In genomic region chr10:110758898-110759297, GRCh38 we compare ENCODE assay signal across 12 cellular contexts.
DNase-seq lines count a peak whose midpoint lies in the region; ATAC-seq and TF ChIP-seq lines count a peak whose summit lies in the region.
"Had no signal": no experiment of that assay in that cellular context is flagged by ENCODE, and none has a peak within 500 bp of the region (broad histone marks: within the 10 kb centered on the region; RNA-seq: fewer than 3 reads in every experiment).

No MANE protein-coding gene starts in this region.

- H3K4me1 ChIP-seq in right cardiac atrium (ENCODE audit: control insufficient read depth, insufficient read depth, low read length), result peaks cover 15% of the 10 kb centered on the region

- no peak for TF ChIP-seq CTCF in progenitor cell of endocrine pancreas (IDR thresholded peaks at IDR 0.05; ENCODE audit: unreplicated experiment)

- H3K27me3 ChIP-seq in right cardiac atrium (ENCODE audit: control insufficient read depth, insufficient read depth) (no peaks in the 10 kb centered on the region), H7 (ENCODE audit: control insufficient read depth, insufficient read depth, low read length) (no peaks in the 10 kb centered on the region)

- H3K4me3 ChIP-seq in right cardiac atrium (ENCODE audit: low read length), result no peak overlapping the region
- H3K4me3 ChIP-seq in skin epidermis, result no peak overlapping the region
- H3K4me3 ChIP-seq in H7 (ENCODE audit: insufficient read depth, low read depth, low read length), result no peak overlapping the region

- H3K4me3 Mint-ChIP-seq in progenitor cell of endocrine pancreas (ENCODE audit: low read depth), result no peak overlapping the region
- H3K4me3 Mint-ChIP-seq: activated CD4-positive, alpha-beta memory T cell treated with anti-CD3 and anti-CD28 coated beads for 36 hours; immature natural killer cell had no signal

- H3K27me3 Mint-ChIP-seq in progenitor cell of endocrine pancreas, result no peaks in the 10 kb centered on the region

- H3K4me1 Mint-ChIP-seq in progenitor cell of endocrine pancreas (ENCODE audit: low read depth), result no peaks in the 10 kb centered on the region
- H3K4me1 Mint-ChIP-seq: immature natural killer cell had no signal

- H3K27ac Mint-ChIP-seq in progenitor cell of endocrine pancreas, result no peak overlapping the region
- H3K27ac Mint-ChIP-seq: activated CD4-positive, alpha-beta memory T cell treated with anti-CD3 and anti-CD28 coated beads for 36 hours; immature natural killer cell had no signal

- peak in 1 of 2 donors; percentile 57 for ATAC-seq in right cardiac atrium

- H3K9me3 ChIP-seq in right cardiac atrium (ENCODE audit: control insufficient read depth, low read length), result no peaks in the 10 kb centered on the region

- H3K27ac ChIP-seq in right cardiac atrium (ENCODE audit: low read length) (peak overlapping the region; percentile 79), skin epidermis (peak overlapping the region in 12 of 21 experiments; percentile 6 to 79 (median 42))

- H3K36me3 ChIP-seq in H7 (replicated peaks; ENCODE audit: control insufficient read depth, insufficient read depth, low read length), result no peaks in the 10 kb centered on the region

- WGBS in right cardiac atrium, result 54% methylated on average over 4 of the region's 4 CpGs

- DNase-seq in HK-2 (ENCODE audit: unreplicated experiment), result peak; percentile 44
- peak; percentile 29 for DNase-seq in amniotic stem cell (lab: John Stamatoyannopoulos, UW)
- DNase-seq in right cardiac atrium, result no peak
- no peak for DNase-seq in H7
- DNase-seq in D341Med (ENCODE audit: low spot score), result no peak
- DNase-seq in progenitor cell of endocrine pancreas (ENCODE audit: low spot score, unreplicated experiment), result no peak
- DNase-seq in NCI-H345 (lab: John Stamatoyannopoulos, UW), result no peak
- DNase-seq: activated CD4-positive, alpha-beta memory T cell treated with anti-CD3 and anti-CD28 coated beads for 36 hours; central memory CD4-positive, alpha-beta T cell; immature natural killer cell; NCI-H1048 had no signal

- no peaks in the 10 kb centered on the region for H3K36me3 Mint-ChIP-seq in progenitor cell of endocrine pancreas (ENCODE audit: insufficient read depth)
- H3K36me3 Mint-ChIP-seq: activated CD4-positive, alpha-beta memory T cell treated with anti-CD3 and anti-CD28 coated beads for 36 hours; immature natural killer cell had no signal

- intact Hi-C loops in right cardiac atrium (cut with DNase I), result no loop called here

- peaks cover 6% of the 10 kb centered on the region for H3K9me3 Mint-ChIP-seq in progenitor cell of endocrine pancreas (ENCODE audit: low read depth)
- H3K9me3 Mint-ChIP-seq: activated CD4-positive, alpha-beta memory T cell treated with anti-CD3 and anti-CD28 coated beads for 36 hours; immature natural killer cell had no signal

Comparison
In these comparisons a context has a peak if more than half of its experiments do, and no peak if none do; other contexts are left out.
1. DNase-seq: peak in HK-2 (single experiment) and amniotic stem cell (single experiment); none in right cardiac atrium (0 of 3), H7 (single experiment), D341Med (single experiment), progenitor cell of endocrine pancreas (single experiment) and NCI-H345 (single experiment).